ENCODE assay signal across 8 cellular contexts in genomic region chr13:48000559-48001126, GRCh38. TPM values are rescaled to one million over a fixed set of nuclear protein-coding genes. Genes with fewer than 3 reads are reported as not detected.
A peak's percentile ranks its signal among the peaks of the same experiment; 100 is the strongest.
DNase-seq lines count a peak whose midpoint lies in the region; ATAC-seq and TF ChIP-seq lines count a peak whose summit lies in the region.

No MANE protein-coding gene starts in this region.

- peak overlapping the region; percentile 90 for H3K4me3 Mint-ChIP-seq in activated CD8-positive, alpha-beta memory T cell treated with anti-CD3 and anti-CD28 coated beads, Interleukin-2, amount 10 ng/mL, durations not matched to agents 7 days and 5 days

- no peak for TF ChIP-seq CTCF in coronary artery (IDR thresholded peaks at IDR 0.05)

- peak overlapping the region; percentile 73 to 83 for H3K27ac ChIP-seq in coronary artery
- H3K27ac ChIP-seq in urinary bladder (ENCODE audit: low read depth) = peak overlapping the region; percentile 56

- H3K4me3 ChIP-seq in NT2/D1 (ENCODE audit: insufficient read length, low read depth) = peak overlapping the region; percentile 89
- peak overlapping the region; percentile 91 for H3K4me3 ChIP-seq in coronary artery
- peak overlapping the region; percentile 87 for H3K4me3 ChIP-seq in urinary bladder (ENCODE audit: low read depth, low read length)

- H3K4me1 Mint-ChIP-seq in activated CD8-positive, alpha-beta memory T cell treated with anti-CD3 and anti-CD28 coated beads, Interleukin-2, amount 10 ng/mL, durations not matched to agents 7 days and 5 days = peaks cover 26% of the 10 kb centered on the region

- H3K9me3 ChIP-seq in NT2/D1 (ENCODE audit: insufficient read depth, low read length) = no peaks in the 10 kb centered on the region

- DNase-seq in activated CD8-positive, alpha-beta memory T cell treated with anti-CD3 and anti-CD28 coated beads, Interleukin-2, amount 10 ng/mL, durations not matched to agents 7 days and 5 days = peak; percentile 50
- DNase-seq in activated CD8-positive, alpha-beta memory T cell treated with anti-CD3 and anti-CD28 coated beads for 24 hours = no peak
- DNase-seq in NT2/D1 (ENCODE audit: low read depth, low spot score) (no peak), coronary artery (ENCODE audit: low spot score) (no peak), lung microvascular endothelial cell (ENCODE audit: low read depth in 2 of 2) (peak; percentile 16 to 27)
- no peak for DNase-seq in activated effector memory CD4-positive, alpha-beta T cell treated with anti-CD3 and anti-CD28 coated beads, Interleukin-2, amount 50 U/mL, for 16 hours

- WGBS in urinary bladder = under 1% methylated on average over 25 of the region's 25 CpGs

- no peaks in the 10 kb centered on the region for H3K27me3 Mint-ChIP-seq in activated CD8-positive, alpha-beta memory T cell treated with anti-CD3 and anti-CD28 coated beads, Interleukin-2, amount 10 ng/mL, durations not matched to agents 7 days and 5 days

- ATAC-seq in activated CD8-positive, alpha-beta memory T cell treated with anti-CD3 and anti-CD28 coated beads, Interleukin-2, amount 10 ng/mL, durations not matched to agents 7 days and 5 days = peak; percentile 67
- ATAC-seq in HG02571 (IDR thresholded peaks at IDR 0.05; ENCODE audit: unreplicated experiment) = peak; percentile 37

- no peaks in the 10 kb centered on the region for H3K9me3 Mint-ChIP-seq in activated CD8-positive, alpha-beta memory T cell treated with anti-CD3 and anti-CD28 coated beads, Interleukin-2, amount 10 ng/mL, durations not matched to agents 7 days and 5 days (ENCODE audit: low read depth)

- peak overlapping the region; percentile 92 for H3K9ac ChIP-seq in NT2/D1 (ENCODE audit: insufficient read length, low read depth)

- H3K36me3 Mint-ChIP-seq in activated CD8-positive, alpha-beta memory T cell treated with anti-CD3 and anti-CD28 coated beads, Interleukin-2, amount 10 ng/mL, durations not matched to agents 7 days and 5 days = peaks cover 19% of the 10 kb centered on the region

- no peaks in the 10 kb centered on the region for H3K27me3 ChIP-seq in NT2/D1 (ENCODE audit: insufficient read depth, insufficient read length)

- CTCF ChIA-PET in activated CD8-positive, alpha-beta memory T cell treated with anti-CD3 and anti-CD28 coated beads, Interleukin-2, amount 10 ng/mL, durations not matched to agents 7 days and 5 days (lab: Charles Lee) = interaction anchor here (1.0 kb wide), 1 partner anchor 37 kb away, joined by 4 read pairs; the partner anchor contains the start of gene NUDT15

- peaks cover 17% of the 10 kb centered on the region for H3K36me3 ChIP-seq in NT2/D1 (ENCODE audit: insufficient read depth, insufficient read length, low read length)
- no peaks in the 10 kb centered on the region for H3K36me3 ChIP-seq in urinary bladder (ENCODE audit: insufficient read depth)

- peak overlapping the region; percentile 91 for H3K27ac Mint-ChIP-seq in activated CD8-positive, alpha-beta memory T cell treated with anti-CD3 and anti-CD28 coated beads, Interleukin-2, amount 10 ng/mL, durations not matched to agents 7 days and 5 days

- H3K4me1 ChIP-seq in NT2/D1 (ENCODE audit: insufficient read depth, insufficient read length) (no peaks in the 10 kb centered on the region), urinary bladder (ENCODE audit: insufficient read depth) (no peaks in the 10 kb centered on the region)

RNA-seq across cellular contexts. Expression of gene SUCLA2, which starts 0.4 kb away (rescaled TPM):
- 10 to 100 TPM; 33.2 to 44.4 TPM for total RNA-seq in activated CD8-positive, alpha-beta memory T cell treated with anti-CD3 and anti-CD28 coated beads, Interleukin-2, amount 10 ng/mL, durations not matched to agents 7 days and 5 days
- total RNA-seq in lung microvascular endothelial cell = 25.7 and 29.2 TPM in 2 replicates
- total RNA-seq in urinary bladder = 70.4 TPM
- polyA plus RNA-seq in urinary bladder = 55.6 TPM

RNA-seq across cellular contexts. Expression of gene NUDT15, which starts 36.9 kb away (rescaled TPM):
- 10 to 100 TPM; 10.6 to 13.7 TPM for total RNA-seq in activated CD8-positive, alpha-beta memory T cell treated with anti-CD3 and anti-CD28 coated beads, Interleukin-2, amount 10 ng/mL, durations not matched to agents 7 days and 5 days
- total RNA-seq in lung microvascular endothelial cell (15.5 and 18.1 TPM in 2 replicates), urinary bladder (15.3 TPM)
- polyA plus RNA-seq in urinary bladder = 9.9 TPM

Comparison
In these comparisons a context has a peak if more than half of its experiments do, and no peak if none do; other contexts are left out.
1. DNase-seq: peak in activated CD8-positive, alpha-beta memory T cell treated with anti-CD3 and anti-CD28 coated beads, Interleukin-2, amount 10 ng/mL, durations not matched to agents 7 days and 5 days (single experiment) and lung microvascular endothelial cell (2 of 2); none in activated CD8-positive, alpha-beta memory T cell treated with anti-CD3 and anti-CD28 coated beads for 24 hours (single experiment), NT2/D1 (single experiment), coronary artery (single experiment) and activated effector memory CD4-positive, alpha-beta T cell treated with anti-CD3 and anti-CD28 coated beads, Interleukin-2, amount 50 U/mL, for 16 hours (single experiment).
2. Peak in every context shown above with its lines, with median percentiles within 50 percentile points of each other: H3K4me3 ChIP-seq.